1 cellular context compared by ENCODE assay signal in genomic region chr16:1917665-1918111, GRCh38.
TF ChIP-seq lines count a peak whose summit lies in the region.

No MANE protein-coding gene starts in this region.

TF ChIP-seq in GM23338, 12 proteins besides CTCF, POLR2A, EP300 and RAD21 (continued from another document):
- TF ChIP-seq REST (IDR thresholded peaks at IDR 0.05; ENCODE audit: unreplicated experiment) (no peak), EZH2phosphoT487 (IDR thresholded peaks at IDR 0.05; ENCODE audit: unreplicated experiment) (peak; percentile 85), EZH2 (IDR thresholded peaks at IDR 0.05; ENCODE audit: low read depth, unreplicated experiment) (peak; percentile 71)
